1 cellular context compared by ENCODE assay signal in genomic region chr22:19478086-19478392, GRCh38.
TF ChIP-seq lines count a peak whose summit lies in the region.

No MANE protein-coding gene starts in this region.

TF ChIP-seq in GM12878, 131 proteins besides CTCF, POLR2A, EP300 and RAD21:
- TF ChIP-seq POU2F2 (IDR thresholded peaks at IDR 0.05; ENCODE audit: borderline replicate concordance, low read depth, low read length): no peak
- no peak for TF ChIP-seq FOXK2 (IDR thresholded peaks at IDR 0.05)
- TF ChIP-seq ATF3 (IDR thresholded peaks at IDR 0.05; ENCODE audit: borderline replicate concordance, extremely low read depth, low read depth, low read length): no peak
- no peak for TF ChIP-seq ATF7 (IDR thresholded peaks at IDR 0.05; ENCODE audit: low read depth)
- TF ChIP-seq, protein P1, sequence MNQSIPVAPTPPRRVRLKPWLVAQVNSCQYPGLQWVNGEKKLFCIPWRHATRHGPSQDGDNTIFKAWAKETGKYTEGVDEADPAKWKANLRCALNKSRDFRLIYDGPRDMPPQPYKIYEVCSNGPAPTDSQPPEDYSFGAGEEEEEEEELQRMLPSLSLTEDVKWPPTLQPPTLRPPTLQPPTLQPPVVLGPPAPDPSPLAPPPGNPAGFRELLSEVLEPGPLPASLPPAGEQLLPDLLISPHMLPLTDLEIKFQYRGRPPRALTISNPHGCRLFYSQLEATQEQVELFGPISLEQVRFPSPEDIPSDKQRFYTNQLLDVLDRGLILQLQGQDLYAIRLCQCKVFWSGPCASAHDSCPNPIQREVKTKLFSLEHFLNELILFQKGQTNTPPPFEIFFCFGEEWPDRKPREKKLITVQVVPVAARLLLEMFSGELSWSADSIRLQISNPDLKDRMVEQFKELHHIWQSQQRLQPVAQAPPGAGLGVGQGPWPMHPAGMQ (IDR thresholded peaks at IDR 0.05; ENCODE audit: borderline replicate concordance): no peak
- TF ChIP-seq CREM (IDR thresholded peaks at IDR 0.05; ENCODE audit: low read depth): no peak
- TF ChIP-seq MYB (IDR thresholded peaks at IDR 0.05; ENCODE audit: borderline replicate concordance, low read depth, low read length): no peak
- TF ChIP-seq TARDBP (IDR thresholded peaks at IDR 0.05; ENCODE audit: borderline replicate concordance): no peak
- TF ChIP-seq MLLT1 (IDR thresholded peaks at IDR 0.05): no peak
- no peak for TF ChIP-seq PRDM15 (CRISPR knock-in tag; IDR thresholded peaks at IDR 0.05)
- no peak for TF ChIP-seq CBX3 (IDR thresholded peaks at IDR 0.05; ENCODE audit: borderline replicate concordance, low read depth)
- no peak for TF ChIP-seq NFIC (IDR thresholded peaks at IDR 0.05; ENCODE audit: low read depth, low read length)
- TF ChIP-seq HDAC2 (IDR thresholded peaks at IDR 0.05): no peak
- no peak for TF ChIP-seq FOXM1 (IDR thresholded peaks at IDR 0.05; ENCODE audit: low read depth, low read length)
- no peak for TF ChIP-seq NR2F1 (conservative IDR thresholded peaks at IDR 0.05)
